Comparison of ENCODE assay signal across 1 cellular context in the genomic region with DNA sequence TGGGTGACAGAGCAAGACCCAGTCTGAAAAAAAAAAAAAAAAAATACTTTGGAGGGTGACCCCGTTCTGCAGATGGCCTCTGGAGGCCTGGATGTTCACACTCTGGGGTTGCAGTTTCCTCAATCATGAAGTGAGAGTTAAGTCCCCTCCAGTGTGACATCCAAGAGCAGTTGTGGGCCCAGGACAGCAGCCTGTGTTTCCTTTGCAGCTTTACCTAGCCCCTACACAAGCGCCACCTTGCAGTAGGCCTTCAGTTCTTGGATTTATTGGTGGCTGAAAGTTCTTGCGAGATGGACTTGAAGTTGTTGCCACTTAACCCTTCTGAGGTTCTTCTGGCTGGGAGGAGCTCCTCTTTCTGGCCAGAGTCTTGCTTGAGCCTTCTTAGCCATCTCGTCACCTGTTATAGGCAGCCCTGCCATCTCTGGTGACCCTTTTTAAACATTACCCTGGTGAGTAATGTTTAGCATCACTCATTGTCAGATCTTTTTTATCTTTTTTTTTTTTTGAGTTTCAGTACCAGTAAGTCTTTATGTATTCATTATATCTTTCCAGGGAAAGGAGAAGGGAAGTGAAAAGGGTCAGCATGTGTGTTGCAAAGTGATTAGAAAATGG.
TF ChIP-seq lines count a peak whose summit lies in the region.

No MANE protein-coding gene starts in this region.

TF ChIP-seq in H1, 55 proteins besides CTCF, POLR2A, EP300 and RAD21:
- TF ChIP-seq ZNF274 (IDR thresholded peaks at IDR 0.05; ENCODE audit: borderline replicate concordance, extremely low read depth, low read length) (no peak), SUZ12 (IDR thresholded peaks at IDR 0.05; ENCODE audit: low read length) (no peak), SP4 (IDR thresholded peaks at IDR 0.05; ENCODE audit: low read length) (no peak)
- TF ChIP-seq, protein P1, sequence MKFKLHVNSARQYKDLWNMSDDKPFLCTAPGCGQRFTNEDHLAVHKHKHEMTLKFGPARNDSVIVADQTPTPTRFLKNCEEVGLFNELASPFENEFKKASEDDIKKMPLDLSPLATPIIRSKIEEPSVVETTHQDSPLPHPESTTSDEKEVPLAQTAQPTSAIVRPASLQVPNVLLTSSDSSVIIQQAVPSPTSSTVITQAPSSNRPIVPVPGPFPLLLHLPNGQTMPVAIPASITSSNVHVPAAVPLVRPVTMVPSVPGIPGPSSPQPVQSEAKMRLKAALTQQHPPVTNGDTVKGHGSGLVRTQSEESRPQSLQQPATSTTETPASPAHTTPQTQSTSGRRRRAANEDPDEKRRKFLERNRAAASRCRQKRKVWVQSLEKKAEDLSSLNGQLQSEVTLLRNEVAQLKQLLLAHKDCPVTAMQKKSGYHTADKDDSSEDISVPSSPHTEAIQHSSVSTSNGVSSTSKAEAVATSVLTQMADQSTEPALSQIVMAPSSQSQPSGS (IDR thresholded peaks at IDR 0.05; ENCODE audit: low read length), result no peak
